ENCODE assay signal across 8 cellular contexts in the genomic region with DNA sequence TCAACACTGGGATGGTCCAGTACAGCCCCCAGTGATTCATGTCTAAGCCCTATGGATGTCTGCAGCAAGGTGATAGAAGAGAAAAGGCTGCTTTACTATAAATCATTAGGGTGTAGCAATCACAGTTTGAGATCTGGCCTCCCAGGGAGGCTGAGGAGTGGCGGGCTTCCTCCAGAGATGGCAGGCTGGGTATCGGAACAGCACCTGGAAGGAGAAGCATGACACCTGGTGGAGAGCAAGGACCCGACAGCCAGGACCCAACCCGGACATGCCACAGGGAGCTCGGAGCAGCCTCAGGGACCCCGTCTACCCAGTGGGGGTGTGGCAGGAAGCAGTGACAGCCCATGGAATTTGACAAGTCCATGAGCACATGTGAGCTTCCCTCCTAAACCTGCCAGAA.
DNase-seq lines count a peak whose midpoint lies in the region; ATAC-seq and TF ChIP-seq lines count a peak whose summit lies in the region.

No MANE protein-coding gene starts in this region.

- no peaks in the 10 kb centered on the region for H3K4me1 Mint-ChIP-seq in stimulated activated memory B cell treated with anti-CD40 and anti-IgM and Interleukin-4, amounts not matched to agents 10 μg/mL and 1 μg/mL and 100 μg/mL, for 72 hours

- CTCF ChIA-PET in HEK293 (lab: Yijun Ruan, JAX) = interaction anchor here (0.6 to 2.7 kb wide), 11 partner anchors 12 to 509 kb away, joined by 3 to 21 read pairs (median 3); no protein-coding TSS in a partner anchor

- H3K36me3 ChIP-seq in HEK293 (ENCODE audit: control insufficient read depth in 2 of 2, insufficient read depth in 1 of 2, low read length in 2 of 2) = no peaks in the 10 kb centered on the region

- no peak overlapping the region for H3K4me3 ChIP-seq in AG09309 (ENCODE audit: control insufficient read depth, low read depth, low read length)
- no peak overlapping the region for H3K4me3 ChIP-seq in HEK293 (ENCODE audit: low read depth, low read length)

- DNase-seq in AG09309 (ENCODE audit: low read depth) (no peak), SK-MEL-5 (ENCODE audit: low read depth, low spot score) (peak; percentile 13), iPS DF 4.7 (ENCODE audit: extremely low read depth, low spot score) (peak; percentile 58), sciatic nerve (ENCODE audit: low spot score) (no peak), GF-D8 (lab: John Stamatoyannopoulos, UW) (no peak)

- H3K9me3 Mint-ChIP-seq in stimulated activated memory B cell treated with anti-CD40 and anti-IgM and Interleukin-4, amounts not matched to agents 10 μg/mL and 1 μg/mL and 100 μg/mL, for 72 hours = peaks cover 3% of the 10 kb centered on the region

- POLR2A ChIA-PET in HEK293 (lab: Yijun Ruan, JAX) = interaction anchor here (1.5 kb wide), 1 partner anchor 150 kb away, joined by 3 read pairs; no protein-coding TSS in a partner anchor

- H3K27ac ChIP-seq in HEK293 (ENCODE audit: extremely low read depth, low read depth, low read length) = no peak overlapping the region

- in situ Hi-C loops in SK-MEL-5 (cut with HindIII; ENCODE audit: low pct_unique_long_range_greater_than_20kb, low sequenced_read_pairs) = no loop called here

- no peaks in the 10 kb centered on the region for H3K9me3 ChIP-seq in HEK293 (ENCODE audit: control insufficient read depth, insufficient read depth, low read depth, low read length)

- H3K27ac Mint-ChIP-seq in stimulated activated memory B cell treated with anti-CD40 and anti-IgM and Interleukin-4, amounts not matched to agents 10 μg/mL and 1 μg/mL and 100 μg/mL, for 72 hours = no peak overlapping the region

- H3K4me1 ChIP-seq in HEK293 (ENCODE audit: control insufficient read depth, insufficient read depth, low read length) = no peaks in the 10 kb centered on the region

- intact Hi-C loops in sciatic nerve (cut with DNase I) = no loop called here

- no peak for ATAC-seq in sciatic nerve
- ATAC-seq in stimulated activated memory B cell treated with anti-CD40 and anti-IgM and Interleukin-4, amounts not matched to agents 10 μg/mL and 1 μg/mL and 100 μg/mL, for 72 hours = no peak
- ATAC-seq in GM19455 (IDR thresholded peaks at IDR 0.05; ENCODE audit: unreplicated experiment) = no peak

- H3K27me3 Mint-ChIP-seq in stimulated activated memory B cell treated with anti-CD40 and anti-IgM and Interleukin-4, amounts not matched to agents 10 μg/mL and 1 μg/mL and 100 μg/mL, for 72 hours = peaks cover 24% of the 10 kb centered on the region

- H3K4me3 Mint-ChIP-seq in stimulated activated memory B cell treated with anti-CD40 and anti-IgM and Interleukin-4, amounts not matched to agents 10 μg/mL and 1 μg/mL and 100 μg/mL, for 72 hours = no peak overlapping the region

- TF ChIP-seq CTCF in AG09309 (IDR thresholded peaks at IDR 0.05; ENCODE audit: control insufficient read depth, insufficient read depth, low read depth, low read length, missing control alignments) (peak; percentile 41), HEK293 (tag by site-specific recombination; IDR thresholded peaks at IDR 0.05) (peak; percentile 41; the same call in 1 of the 2 replicates)

- H3K36me3 Mint-ChIP-seq in stimulated activated memory B cell treated with anti-CD40 and anti-IgM and Interleukin-4, amounts not matched to agents 10 μg/mL and 1 μg/mL and 100 μg/mL, for 72 hours = no peaks in the 10 kb centered on the region

TF ChIP-seq in HEK293, 187 proteins besides CTCF, POLR2A, EP300 and RAD21:
- TF ChIP-seq SCRT2 (tag by site-specific recombination; IDR thresholded peaks at IDR 0.05) = no peak
- TF ChIP-seq ZNF138 (tag by site-specific recombination; IDR thresholded peaks at IDR 0.05; ENCODE audit: borderline replicate concordance) = no peak
- TF ChIP-seq ZIC2 (tag by site-specific recombination; IDR thresholded peaks at IDR 0.05) = peak; percentile 23; the same call in 1 of the 2 replicates
- TF ChIP-seq ZNF341 (tag by site-specific recombination; IDR thresholded peaks at IDR 0.05; ENCODE audit: low read depth) = peak; percentile 51; the same call in 1 of the 2 replicates
- peak; percentile 9; the same call in 1 of the 2 replicates for TF ChIP-seq ZNF654 (tag by site-specific recombination; IDR thresholded peaks at IDR 0.05; ENCODE audit: low read depth)
TF ChIP-seq in HEK293: peak in this region for 3.

Comparison
In these comparisons a context has a peak if more than half of its experiments do, and no peak if none do; other contexts are left out.
1. DNase-seq: peak in SK-MEL-5 (single experiment) and iPS DF 4.7 (single experiment); none in AG09309 (single experiment), sciatic nerve (single experiment) and GF-D8 (single experiment).